ENCODE assay signal across 12 cellular contexts in genomic region chr22:24502540-24502939, GRCh38. TPM values are rescaled to one million over a fixed set of nuclear protein-coding genes. Genes with fewer than 3 reads are reported as not detected.
"Had no signal": no experiment of that assay in that cellular context is flagged by ENCODE, and none has a peak within 500 bp of the region (broad histone marks: within the 10 kb centered on the region; RNA-seq: fewer than 3 reads in every experiment).

No MANE protein-coding gene starts in this region.

- H3K27ac ChIP-seq: adrenal gland, breast epithelium, PC-9 had no signal

- H3K4me3 Mint-ChIP-seq: activated CD4-positive, alpha-beta memory T cell treated with anti-CD3 and anti-CD28 coated beads for 36 hours; activated CD4-positive, alpha-beta T cell treated with anti-CD3 and anti-CD28 coated beads, Interleukin-2, amount 10 ng/mL, durations not matched to agents 7 days and 5 days; activated naive CD8-positive, alpha-beta T cell treated with anti-CD3 and anti-CD28 coated beads, Interleukin-2, amount 10 ng/mL, durations not matched to agents 7 days and 5 days; activated T-cell treated with anti-CD3 and anti-CD28 coated beads, Interleukin-2, amount 50 U/mL, for 72 hours; T-helper 17 cell had no signal

- H3K9me3 Mint-ChIP-seq: activated CD4-positive, alpha-beta memory T cell treated with anti-CD3 and anti-CD28 coated beads for 36 hours; activated CD4-positive, alpha-beta T cell treated with anti-CD3 and anti-CD28 coated beads, Interleukin-2, amount 10 ng/mL, durations not matched to agents 7 days and 5 days; activated naive CD8-positive, alpha-beta T cell treated with anti-CD3 and anti-CD28 coated beads, Interleukin-2, amount 10 ng/mL, durations not matched to agents 7 days and 5 days; activated T-cell treated with anti-CD3 and anti-CD28 coated beads, Interleukin-2, amount 50 U/mL, for 72 hours had no signal

- H3K36me3 Mint-ChIP-seq: activated CD4-positive, alpha-beta memory T cell treated with anti-CD3 and anti-CD28 coated beads for 36 hours; activated naive CD8-positive, alpha-beta T cell treated with anti-CD3 and anti-CD28 coated beads, Interleukin-2, amount 10 ng/mL, durations not matched to agents 7 days and 5 days had no signal

- H3K9me3 ChIP-seq: adrenal gland, breast epithelium had no signal

- H2AFZ ChIP-seq: PC-9 had no signal

- H3K27me3 ChIP-seq: adrenal gland, breast epithelium had no signal

- H3K4me1 ChIP-seq: breast epithelium had no signal

- H3K36me3 ChIP-seq: adrenal gland, breast epithelium had no signal

- H3K4me3 ChIP-seq: adrenal gland, breast epithelium, PC-9 had no signal

- DNase-seq: NCI-H1105 treated with DMSO at 0.1 percent for 48 hours, NCI-H1436 treated with DMSO at 0.1 percent for 48 hours, NCI-H187 had no signal

- H3K4me2 ChIP-seq: PC-9 had no signal

- H3K27ac Mint-ChIP-seq: activated CD4-positive, alpha-beta memory T cell treated with anti-CD3 and anti-CD28 coated beads for 36 hours; activated CD4-positive, alpha-beta T cell treated with anti-CD3 and anti-CD28 coated beads, Interleukin-2, amount 10 ng/mL, durations not matched to agents 7 days and 5 days; activated naive CD8-positive, alpha-beta T cell treated with anti-CD3 and anti-CD28 coated beads, Interleukin-2, amount 10 ng/mL, durations not matched to agents 7 days and 5 days; activated T-cell treated with anti-CD3 and anti-CD28 coated beads, Interleukin-2, amount 50 U/mL, for 72 hours; T-helper 17 cell had no signal

- H3K27me3 Mint-ChIP-seq: activated CD4-positive, alpha-beta memory T cell treated with anti-CD3 and anti-CD28 coated beads for 36 hours had no signal

RNA-seq across cellular contexts. Expression of gene UPB1, which starts 7.4 kb away (rescaled TPM):
- total RNA-seq: activated CD8-positive, alpha-beta memory T cell treated with anti-CD3 and anti-CD28 coated beads for 36 hours had no signal
